In genomic region chr1:224141693-224142092, GRCh38 we compare ENCODE assay signal across 16 cellular contexts. TPM values are rescaled to one million over a fixed set of nuclear protein-coding genes. Genes with fewer than 3 reads are reported as not detected.
DNase-seq lines count a peak whose midpoint lies in the region; ATAC-seq and TF ChIP-seq lines count a peak whose summit lies in the region.
"Had no signal": no experiment of that assay in that cellular context is flagged by ENCODE, and none has a peak within 500 bp of the region (broad histone marks: within the 10 kb centered on the region; RNA-seq: fewer than 3 reads in every experiment).

No MANE protein-coding gene starts in this region.

- TF ChIP-seq CTCF in 22Rv1 (IDR thresholded peaks at IDR 0.05) (no peak), VCaP (conservative IDR thresholded peaks at IDR 0.05) (no peak), tibial artery (IDR thresholded peaks at IDR 0.05) (no peak)

- no peak for DNase-seq in activated T-cell treated with anti-CD3 and anti-CD28 coated beads, Interleukin-2, amount 50 U/mL, for 72 hours
- DNase-seq in activated T-cell treated with anti-CD3 and anti-CD28 coated beads for 4 hours (no peak), tibial artery (no peak)
- DNase-seq: C1 segment of cervical spinal cord; Caco-2; CD4-positive, CD25-positive, alpha-beta regulatory T cell; CD8-positive, alpha-beta T cell; DMS153; DMS79 treated with DMSO at 0.1 percent for 48 hours; GF-D8; H9 had no signal

- H3K4me3 ChIP-seq in tibial artery = no peak overlapping the region
- H3K4me3 ChIP-seq: GM23338 had no signal

- H3K27me3 ChIP-seq in tibial artery = no peaks in the 10 kb centered on the region

- no peaks in the 10 kb centered on the region for H3K4me1 Mint-ChIP-seq in activated T-cell treated with anti-CD3 and anti-CD28 coated beads, Interleukin-2, amount 50 U/mL, for 72 hours (ENCODE audit: low read depth)
- H3K4me1 Mint-ChIP-seq: CD4-positive, CD25-positive, alpha-beta regulatory T cell; GM23338; H9 had no signal

- no peaks in the 10 kb centered on the region for H3K27me3 Mint-ChIP-seq in activated T-cell treated with anti-CD3 and anti-CD28 coated beads, Interleukin-2, amount 50 U/mL, for 72 hours (ENCODE audit: low read depth)
- H3K27me3 Mint-ChIP-seq: CD4-positive, CD25-positive, alpha-beta regulatory T cell had no signal

- no peaks in the 10 kb centered on the region for H3K9me3 ChIP-seq in tibial artery
- H3K9me3 ChIP-seq: Caco-2 had no signal

- H3K36me3 ChIP-seq in tibial artery = peaks cover 24 to 55% (median 27%) of the 10 kb centered on the region in 3 donors

- peaks cover 3 to 11% of the 10 kb centered on the region in 2 donors for H3K36me3 Mint-ChIP-seq in activated T-cell treated with anti-CD3 and anti-CD28 coated beads, Interleukin-2, amount 50 U/mL, for 72 hours (ENCODE audit: insufficient read depth in 2 of 2)
- H3K36me3 Mint-ChIP-seq: CD4-positive, CD25-positive, alpha-beta regulatory T cell had no signal

- no peak overlapping the region for H3K4me3 Mint-ChIP-seq in activated T-cell treated with anti-CD3 and anti-CD28 coated beads, Interleukin-2, amount 50 U/mL, for 72 hours
- H3K4me3 Mint-ChIP-seq: CD4-positive, CD25-positive, alpha-beta regulatory T cell; CD8-positive, alpha-beta T cell; GM23338; H9 had no signal

- H3K4me1 ChIP-seq in tibial artery = no peaks in the 10 kb centered on the region
- H3K4me1 ChIP-seq: Caco-2 had no signal

- H3K27ac ChIP-seq in 22Rv1 = peak overlapping the region; percentile 93
- peak overlapping the region; percentile 94 for H3K27ac ChIP-seq in VCaP
- H3K27ac ChIP-seq in tibial artery = no peak overlapping the region

- H3K9me3 Mint-ChIP-seq in activated T-cell treated with anti-CD3 and anti-CD28 coated beads, Interleukin-2, amount 50 U/mL, for 72 hours = no peaks in the 10 kb centered on the region
- H3K9me3 Mint-ChIP-seq: CD4-positive, CD25-positive, alpha-beta regulatory T cell; CD8-positive, alpha-beta T cell; GM23338; H9 had no signal

- H3K27ac Mint-ChIP-seq in activated T-cell treated with anti-CD3 and anti-CD28 coated beads, Interleukin-2, amount 50 U/mL, for 72 hours = no peak overlapping the region
- H3K27ac Mint-ChIP-seq: CD4-positive, CD25-positive, alpha-beta regulatory T cell; CD8-positive, alpha-beta T cell; GM23338; H9 had no signal

- intact Hi-C loops in tibial artery (cut with DNase I; ENCODE audit: low total_unique reads) = no loop called here

- peak; percentile 13 to 31 for ATAC-seq in activated T-cell treated with anti-CD3 and anti-CD28 coated beads, Interleukin-2, amount 50 U/mL, for 72 hours (replicated peaks in 1 of 2)
- no peak for ATAC-seq in HG03108 (IDR thresholded peaks at IDR 0.05; ENCODE audit: unreplicated experiment)
- ATAC-seq: CD8-positive, alpha-beta T cell; GM23338; HCT116 had no signal

RNA-seq across cellular contexts. Expression of gene FBXO28, which starts 27.8 kb away (rescaled TPM):
- total RNA-seq in activated T-cell treated with anti-CD3 and anti-CD28 coated beads, Interleukin-2, amount 50 U/mL, for 72 hours = 10 to 100 TPM; 19.7 to 23.7 TPM

RNA-seq across cellular contexts. Expression of gene DEGS1, which starts 41.3 kb away (rescaled TPM):
- total RNA-seq in activated T-cell treated with anti-CD3 and anti-CD28 coated beads, Interleukin-2, amount 50 U/mL, for 72 hours = 10 to 100 TPM; 26.0 to 43.1 TPM

Comparison
In these comparisons a context has a peak if more than half of its experiments do, and no peak if none do; other contexts are left out.
1. H3K27ac ChIP-seq: peak in 22Rv1 (single experiment) and VCaP (single experiment); none in tibial artery (0 of 2).